In the genomic region with DNA sequence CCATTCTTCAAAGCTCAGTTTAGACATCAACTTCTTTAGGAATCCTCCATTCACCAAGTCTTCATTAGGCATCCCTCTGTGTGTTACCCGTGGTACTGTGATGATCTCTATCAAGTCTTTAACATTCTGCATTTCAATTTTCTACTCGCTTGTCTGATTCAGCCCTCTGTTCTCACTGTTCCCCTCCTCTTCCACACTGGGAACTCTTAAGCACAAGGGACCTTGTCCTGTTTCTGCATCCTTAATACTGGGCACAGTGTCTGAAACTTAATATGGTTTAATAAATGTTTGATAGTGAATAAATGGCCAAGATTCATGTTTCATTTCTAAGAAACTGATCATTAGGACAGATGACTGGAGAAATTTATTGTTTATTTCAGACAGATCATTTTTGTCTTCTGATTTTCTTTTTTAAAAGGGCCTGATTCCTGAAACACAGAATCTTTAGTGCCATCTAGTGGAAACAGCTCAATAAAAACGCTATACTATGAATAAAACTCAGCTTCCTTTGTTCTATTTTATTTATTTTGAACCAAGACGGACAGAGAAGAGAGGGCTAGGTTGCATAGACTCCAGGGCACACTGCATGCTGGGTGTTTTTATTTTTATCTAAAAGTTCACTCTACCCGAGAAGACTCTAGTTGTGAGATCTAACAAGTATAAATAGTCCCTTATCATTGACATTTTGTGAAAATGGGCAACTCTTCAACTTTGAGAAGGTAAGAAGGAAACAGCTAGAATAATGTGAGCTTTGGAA, we compare ENCODE assay signal across 8 cellular contexts. TPM values are rescaled to one million over a fixed set of nuclear protein-coding genes. Genes with fewer than 3 reads are reported as not detected.
DNase-seq lines count a peak whose midpoint lies in the region; ATAC-seq, FAIRE-seq and TF ChIP-seq lines count a peak whose summit lies in the region.

No MANE protein-coding gene starts in this region.

- no peak for ATAC-seq in GM21717 (IDR thresholded peaks at IDR 0.05; ENCODE audit: unreplicated experiment)

- H3K4me1 ChIP-seq in hepatocyte (ENCODE audit: insufficient read depth): no peaks in the 10 kb centered on the region
- peaks cover 3 to 11% of the 10 kb centered on the region in 2 donors for H3K4me1 ChIP-seq in thyroid gland

- H3K27ac ChIP-seq in hepatocyte: no peak overlapping the region
- H3K27ac ChIP-seq in thyroid gland: peak overlapping the region in 1 of 3 donors; percentile 15

- TF ChIP-seq POLR2A in NB4 (IDR thresholded peaks at IDR 0.05; ENCODE audit: extremely low read depth, insufficient read length) (no peak), thyroid gland (IDR thresholded peaks at IDR 0.05) (no peak)

- 40% methylated on average over 5 of the region's 5 CpGs for WGBS in hepatocyte (ENCODE audit: low lambda C conversion rate, missing lambda C conversion rate)
- 23 to 27% methylated on average over 5 of the region's 5 CpGs for WGBS in thyroid gland, 2 donors

- peak; percentile 31 for FAIRE-seq in G401.6 (lab: Jason Lieb, UNC)

- TF ChIP-seq CTCF in NB4 (IDR thresholded peaks at IDR 0.05; ENCODE audit: low read depth, low read length): no peak
- TF ChIP-seq CTCF in hepatocyte (IDR thresholded peaks at IDR 0.05; ENCODE audit: poor library complexity): peak; percentile 76
- peak in 5 of 6 experiments; percentile 23 to 74 (median 53) for TF ChIP-seq CTCF in thyroid gland (IDR thresholded peaks at IDR 0.05)

- no peaks in the 10 kb centered on the region for H3K79me2 ChIP-seq in hepatocyte

- H2AFZ ChIP-seq in hepatocyte: peak overlapping the region; percentile 61

- H3K9me3 ChIP-seq in hepatocyte (ENCODE audit: low read depth): no peaks in the 10 kb centered on the region
- no peaks in the 10 kb centered on the region for H3K9me3 ChIP-seq in thyroid gland

- no peaks in the 10 kb centered on the region for H3K9me2 ChIP-seq in hepatocyte (replicated peaks; ENCODE audit: insufficient read depth)

- H3K4me3 ChIP-seq in NB4 (ENCODE audit: low read depth, low read length) (no peak overlapping the region), hepatocyte (no peak overlapping the region), thyroid gland (replicated peaks in 1 of 3) (no peak overlapping the region)

- no peaks in the 10 kb centered on the region for H3K36me3 ChIP-seq in hepatocyte (replicated peaks; ENCODE audit: insufficient read depth, low read depth)
- H3K36me3 ChIP-seq in thyroid gland: no peaks in the 10 kb centered on the region

- intact Hi-C loops in thyroid gland (cut with DNase I): loop anchor here (10.0 kb wide), 1 partner anchor 156 kb away; no protein-coding TSS in a partner anchor

- DNase-seq in NB4 (ENCODE audit: low read depth) (peak; percentile 42), amniotic stem cell (lab: John Stamatoyannopoulos, UW) (peak; percentile 29), hepatocyte (ENCODE audit: low spot score) (peak; percentile 52), thyroid gland (no peak), cerebellar nuclear complex (lab: John Stamatoyannopoulos, UW) (no peak)
- DNase-seq in NK-92 treated with Interleukin-12 subunit alpha and Interleukin-12 subunit beta, amount 100 ng/mL, for 24 hours (lab: John Stamatoyannopoulos, UW): no peak

- peak overlapping the region; percentile 29 for H3K4me2 ChIP-seq in hepatocyte

- H3K27me3 ChIP-seq in hepatocyte (no peaks in the 10 kb centered on the region), thyroid gland (no peaks in the 10 kb centered on the region)

- H4K20me1 ChIP-seq in hepatocyte (ENCODE audit: insufficient read depth, poor library complexity, severe bottlenecking): no peaks in the 10 kb centered on the region

RNA-seq across cellular contexts. Expression of gene TRIM45, which starts 7.0 kb away (rescaled TPM):
- total RNA-seq in hepatocyte (4.1 and 4.7 TPM in 2 replicates), thyroid gland (1 to 10 TPM; 5.1 to 7.3 (median 6.3) TPM)
- 3.0 and 4.3 TPM in 2 replicates for polyA plus RNA-seq in hepatocyte

Comparison
In these comparisons a context has a peak if more than half of its experiments do, and no peak if none do; other contexts are left out.
1. DNase-seq: peak in NB4 (single experiment), amniotic stem cell (single experiment) and hepatocyte (single experiment); none in thyroid gland (0 of 2), NK-92 treated with Interleukin-12 subunit alpha and Interleukin-12 subunit beta, amount 100 ng/mL, for 24 hours (single experiment) and cerebellar nuclear complex (0 of 2).